8 cellular contexts compared by ENCODE assay signal in the genomic region with DNA sequence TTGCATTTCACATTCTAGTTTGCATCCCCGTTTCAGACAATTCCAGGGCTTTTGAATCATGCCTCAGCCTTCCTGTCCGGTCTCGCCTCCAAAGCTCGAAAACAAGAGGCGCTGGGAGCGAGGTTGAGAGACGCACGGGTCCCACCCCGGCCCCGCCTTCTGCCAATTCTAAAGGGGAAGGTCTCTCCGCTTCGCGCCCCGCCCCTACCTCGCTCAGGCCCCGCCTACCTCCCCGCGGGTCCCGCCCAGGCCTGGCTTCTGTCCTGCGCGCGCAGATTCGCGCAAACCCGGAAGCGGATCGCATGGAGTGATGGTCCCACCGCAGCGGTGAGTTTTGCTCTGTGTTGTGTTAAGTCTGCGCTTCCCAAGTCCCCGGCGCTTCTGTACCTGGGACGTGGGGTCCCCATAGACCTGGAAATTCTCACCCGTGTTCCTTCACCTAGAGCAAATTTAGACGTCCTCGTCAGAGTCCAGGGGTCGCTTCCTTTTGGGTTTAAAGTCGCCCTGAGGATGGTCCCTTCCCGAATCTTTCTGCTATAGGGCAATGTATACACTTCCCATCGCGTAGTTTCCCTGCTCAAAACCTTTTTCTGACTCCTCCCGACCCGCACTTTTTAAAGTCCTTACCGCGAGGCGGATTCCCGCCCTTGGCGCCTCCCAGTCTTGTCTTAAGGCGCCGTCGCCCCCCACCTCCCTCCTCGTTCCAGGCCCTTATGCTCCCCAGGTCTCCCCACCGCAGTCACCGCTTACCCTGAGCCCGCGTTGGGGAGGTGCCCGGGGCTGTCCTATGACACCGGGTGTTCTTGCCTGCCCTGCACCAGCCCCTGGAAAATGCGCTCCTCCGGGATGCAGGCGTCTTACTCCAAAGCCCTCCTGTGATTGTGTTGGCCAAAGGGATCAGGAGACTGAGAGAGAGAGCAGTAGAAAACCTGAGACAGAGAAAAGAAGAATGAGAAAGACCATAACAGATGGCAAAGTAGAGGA. TPM values are rescaled to one million over a fixed set of nuclear protein-coding genes. Genes with fewer than 3 reads are reported as not detected.
A peak's percentile ranks its signal among the peaks of the same experiment; 100 is the strongest.
DNase-seq lines count a peak whose midpoint lies in the region; ATAC-seq lines count a peak whose summit lies in the region.

ZNF845 (plus strand) TSS at position 284 of the 984 bp plus-strand sequence. CDS start 7,559 bp downstream, outside the sequence.

- H3K27ac ChIP-seq in muscle layer of duodenum (ENCODE audit: low read length) = peak within 1 kb of the TSS; percentile 56

- peaks cover 0 to 4% of the 10 kb centered on the region in 2 donors for H3K4me1 ChIP-seq in muscle layer of duodenum (ENCODE audit: control insufficient read depth in 1 of 2, insufficient read depth in 2 of 2, low read length in 2 of 2)

- H3K36me3 ChIP-seq in muscle layer of duodenum (ENCODE audit: control insufficient read depth in 1 of 2, insufficient read depth in 2 of 2, low read length in 2 of 2) = peaks cover 0 to 12% of the 10 kb centered on the region in 2 donors

- H3K9me3 ChIP-seq in muscle layer of duodenum (ENCODE audit: control insufficient read depth in 1 of 2, low read length in 2 of 2) = no peaks in the 10 kb centered on the region

- DNase-seq in DMS 273 treated with DMSO at 0.1 percent for 48 hours (lab: John Stamatoyannopoulos, UW) (peak; percentile 70), HuH-7.5 (ENCODE audit: low spot score) (peak; percentile 59), OCI-M1 (lab: John Stamatoyannopoulos, UW) (peak; percentile 97)
- peak; percentile 99 for DNase-seq in activated T-cell treated with anti-CD3 and anti-CD28 coated beads, Interleukin-2, amount 50 U/mL, for 1 hour
- DNase-seq in stimulated activated CD8-positive, alpha-beta memory T cell treated with anti-CD3 and anti-CD28 coated beads, Interleukin-7, amount 100 ng/mL, for 24 hours (ENCODE audit: low read depth) = peak; percentile 95

- peak within 1 kb of the TSS; percentile 75 to 91 for H3K4me3 ChIP-seq in muscle layer of duodenum (ENCODE audit: low read depth in 1 of 2, low read length in 2 of 2)

- no peaks in the 10 kb centered on the region for H3K27me3 ChIP-seq in muscle layer of duodenum (ENCODE audit: low read depth, low read length)

- ATAC-seq in GM21515 (IDR thresholded peaks at IDR 0.05; ENCODE audit: unreplicated experiment) = peak; percentile 97
- peak; percentile 100 for ATAC-seq in esophagus mucosa

RNA-seq across cellular contexts. Expression of gene ZNF845, which starts in this region (rescaled TPM):
- 3.5 TPM for total RNA-seq in esophagus mucosa

Comparison
In these comparisons a context has a peak if more than half of its experiments do, and no peak if none do; other contexts are left out.
1. Peak in every context shown above with its lines: DNase-seq, ATAC-seq, H3K4me3 ChIP-seq and H3K27ac ChIP-seq.